In genomic region chr10:91220194-91220953, GRCh38 we compare ENCODE assay signal across 8 cellular contexts.
A peak's percentile ranks its signal among the peaks of the same experiment; 100 is the strongest.
DNase-seq lines count a peak whose midpoint lies in the region; ATAC-seq lines count a peak whose summit lies in the region.

TSS of gene PCGF5 (plus strand) at chr10:91220663. CDS start at chr10:91222872, 2,209 bp downstream.

- DNase-seq in AG08395 (ENCODE audit: low spot score) (peak; percentile 96), NCI-H2196 treated with DMSO at 0.1 percent for 48 hours (lab: John Stamatoyannopoulos, UW; ENCODE audit: unreplicated experiment) (peak; percentile 68), caudate nucleus (lab: John Stamatoyannopoulos, UW) (peak in 59 of 61 donors; percentile 15 to 91 (median 75)), iris pigment epithelial cell (ENCODE audit: low read depth) (peak; percentile 90)
- DNase-seq in activated CD4-positive, CD25-positive, alpha-beta regulatory T cell (lab: John Stamatoyannopoulos, UW), result peak; percentile 79 to 90 (median 86)
- peak; percentile 79 to 82 for DNase-seq in stimulated activated CD4-positive, alpha-beta T cell treated with anti-CD3 and anti-CD28 coated beads, Interleukin-12 subunit alpha, Interleukin-12 subunit beta, amount 100 ng/mL, for 24 hours (ENCODE audit: low read depth in 2 of 2)

- peak; percentile 85 for ATAC-seq in GM18861 (IDR thresholded peaks at IDR 0.05; ENCODE audit: unreplicated experiment)
- ATAC-seq in HG03095 (IDR thresholded peaks at IDR 0.05; ENCODE audit: unreplicated experiment), result peak; percentile 95

- H3K27ac ChIP-seq in caudate nucleus (ENCODE audit: low read depth, low read length), result peak within 1 kb of the TSS; percentile 72

Comparison
In these comparisons a context has a peak if more than half of its experiments do, and no peak if none do; other contexts are left out.
1. Peak in every context shown above with its lines: DNase-seq, ATAC-seq and H3K27ac ChIP-seq.